ENCODE assay signal across 1 cellular context in genomic region chr19:6750062-6750461, GRCh38.
TF ChIP-seq lines count a peak whose summit lies in the region.

No MANE protein-coding gene starts in this region.

TF ChIP-seq in HepG2, 621 proteins besides CTCF, POLR2A, EP300 and RAD21:
- TF ChIP-seq RBFOX2 (IDR thresholded peaks at IDR 0.05; ENCODE audit: low read depth, low read length) (0 out of 2 replicates have a peak, but pooled peaks have one; percentile 37), ZNF101 (CRISPR knock-in tag; IDR thresholded peaks at IDR 0.05; ENCODE audit: borderline replicate concordance, low read depth) (no peak), ZNF691 (CRISPR knock-in tag; IDR thresholded peaks at IDR 0.05; ENCODE audit: borderline replicate concordance, low read depth) (no peak), GTF3A (CRISPR knock-in tag; conservative IDR thresholded peaks at IDR 0.05) (no peak), PAXIP1 (CRISPR knock-in tag; conservative IDR thresholded peaks at IDR 0.05) (no peak), PAX8 (CRISPR knock-in tag; IDR thresholded peaks at IDR 0.05; ENCODE audit: borderline replicate concordance) (no peak), ZNF788 (CRISPR knock-in tag; IDR thresholded peaks at IDR 0.05; ENCODE audit: borderline replicate concordance) (no peak), AGO2 (optimal IDR thresholded peaks at IDR 0.05; ENCODE audit: low read depth, low read length) (peak; percentile 43), ZNF780A (CRISPR knock-in tag; IDR thresholded peaks at IDR 0.05) (no peak), ZNF333 (CRISPR knock-in tag; IDR thresholded peaks at IDR 0.05; ENCODE audit: borderline replicate concordance) (no peak), SATB2 (CRISPR knock-in tag; IDR thresholded peaks at IDR 0.05) (no peak), HES4 (CRISPR knock-in tag; IDR thresholded peaks at IDR 0.05; ENCODE audit: borderline replicate concordance) (no peak), ARID3A (IDR thresholded peaks at IDR 0.05; ENCODE audit: low read depth, low read length) (no peak), ZNF513 (CRISPR knock-in tag; conservative IDR thresholded peaks at IDR 0.05) (no peak), MED13 (CRISPR knock-in tag; IDR thresholded peaks at IDR 0.05) (no peak), CBX5 (CRISPR knock-in tag; IDR thresholded peaks at IDR 0.05; ENCODE audit: borderline replicate concordance) (no peak)
